In genomic region chr16:23902223-23903000, GRCh38 we compare ENCODE assay signal across 13 cellular contexts.
DNase-seq lines count a peak whose midpoint lies in the region; ATAC-seq and TF ChIP-seq lines count a peak whose summit lies in the region.
"Had no signal": no experiment of that assay in that cellular context is flagged by ENCODE, and none has a peak within 500 bp of the region (broad histone marks: within the 10 kb centered on the region; RNA-seq: fewer than 3 reads in every experiment).

No MANE protein-coding gene starts in this region.

- CTCF ChIA-PET in activated naive CD4-positive, alpha-beta T cell treated with anti-CD3 and anti-CD28 coated beads, Interleukin-2, amount 10 ng/mL, durations not matched to agents 7 days and 5 days (lab: Charles Lee): interaction anchor here (1.0 kb wide), 1 partner anchor 31 kb away, joined by 5 read pairs; no protein-coding TSS in a partner anchor

- H3K36me3 Mint-ChIP-seq in activated naive CD4-positive, alpha-beta T cell treated with anti-CD3 and anti-CD28 coated beads, Interleukin-2, amount 50 U/mL, for 24 hours: peaks cover 3% of the 10 kb centered on the region
- H3K36me3 Mint-ChIP-seq in endothelial cell (ENCODE audit: low read depth, unreplicated experiment): peaks cover 7% of the 10 kb centered on the region
- H3K36me3 Mint-ChIP-seq in stimulated activated memory B cell treated with anti-CD40 and anti-IgM and Interleukin-4, amounts not matched to agents 10 μg/mL and 1 μg/mL and 100 μg/mL, for 72 hours: peaks cover 20% of the 10 kb centered on the region
- H3K36me3 Mint-ChIP-seq in activated naive CD4-positive, alpha-beta T cell treated with anti-CD3 and anti-CD28 coated beads, Interleukin-2, amount 10 ng/mL, durations not matched to agents 7 days and 5 days: peaks cover 17% of the 10 kb centered on the region

- H3K27ac Mint-ChIP-seq in activated naive CD4-positive, alpha-beta T cell treated with anti-CD3 and anti-CD28 coated beads, Interleukin-2, amount 50 U/mL, for 24 hours: peak overlapping the region; percentile 38
- H3K27ac Mint-ChIP-seq in endothelial cell (ENCODE audit: unreplicated experiment): peak overlapping the region; percentile 98
- peak overlapping the region; percentile 85 for H3K27ac Mint-ChIP-seq in stimulated activated memory B cell treated with anti-CD40 and anti-IgM and Interleukin-4, amounts not matched to agents 10 μg/mL and 1 μg/mL and 100 μg/mL, for 72 hours
- H3K27ac Mint-ChIP-seq in activated naive CD4-positive, alpha-beta T cell treated with anti-CD3 and anti-CD28 coated beads, Interleukin-2, amount 10 ng/mL, durations not matched to agents 7 days and 5 days: no peak overlapping the region
- H3K27ac Mint-ChIP-seq: HFFc6 had no signal

- no peak overlapping the region for H3K4me3 Mint-ChIP-seq in activated naive CD4-positive, alpha-beta T cell treated with anti-CD3 and anti-CD28 coated beads, Interleukin-2, amount 50 U/mL, for 24 hours
- no peak overlapping the region for H3K4me3 Mint-ChIP-seq in endothelial cell (ENCODE audit: unreplicated experiment)
- H3K4me3 Mint-ChIP-seq in stimulated activated memory B cell treated with anti-CD40 and anti-IgM and Interleukin-4, amounts not matched to agents 10 μg/mL and 1 μg/mL and 100 μg/mL, for 72 hours: no peak overlapping the region
- no peak overlapping the region for H3K4me3 Mint-ChIP-seq in activated naive CD4-positive, alpha-beta T cell treated with anti-CD3 and anti-CD28 coated beads, Interleukin-2, amount 10 ng/mL, durations not matched to agents 7 days and 5 days
- H3K4me3 Mint-ChIP-seq: HFFc6 had no signal

- no peak for ATAC-seq in stimulated activated memory B cell treated with anti-CD40 and anti-IgM and Interleukin-4, amounts not matched to agents 10 μg/mL and 1 μg/mL and 100 μg/mL, for 72 hours

- TF ChIP-seq CTCF in NB4 (IDR thresholded peaks at IDR 0.05; ENCODE audit: low read depth, low read length) (no peak), endothelial cell (IDR thresholded peaks at IDR 0.05; ENCODE audit: unreplicated experiment) (no peak), foreskin fibroblast (IDR thresholded peaks at IDR 0.05; ENCODE audit: low read depth, low read length) (no peak)

- H3K4me3 ChIP-seq in NB4 (ENCODE audit: low read depth, low read length): no peak overlapping the region
- no peak overlapping the region for H3K4me3 ChIP-seq in foreskin fibroblast (ENCODE audit: low read depth in 1 of 2, low read length in 2 of 2)

- no peak for DNase-seq in activated naive CD4-positive, alpha-beta T cell treated with Interleukin-2 at 50 U/mL for 16 hours
- peak; percentile 36 for DNase-seq in NB4 (ENCODE audit: low read depth)
- no peak for DNase-seq in endothelial cell (ENCODE audit: low spot score)
- no peak for DNase-seq in foreskin fibroblast
- no peak for DNase-seq in HT-29 (ENCODE audit: low spot score)
- DNase-seq in activated naive CD4-positive, alpha-beta T cell treated with anti-CD3 and anti-CD28 coated beads, Interleukin-2, amount 10 ng/mL, durations not matched to agents 7 days and 5 days: no peak
- DNase-seq: DMS 273 treated with DMSO at 0.1 percent for 48 hours, HFFc6, NCI-H1417 treated with DMSO at 0.1 percent for 48 hours, NCI-H2029 treated with DMSO at 0.1 percent for 48 hours, NCI-H510A treated with DMSO at 0.1 percent for 48 hours had no signal

- H3K9me3 Mint-ChIP-seq in activated naive CD4-positive, alpha-beta T cell treated with anti-CD3 and anti-CD28 coated beads, Interleukin-2, amount 50 U/mL, for 24 hours: no peaks in the 10 kb centered on the region
- no peaks in the 10 kb centered on the region for H3K9me3 Mint-ChIP-seq in endothelial cell (ENCODE audit: unreplicated experiment)
- H3K9me3 Mint-ChIP-seq in stimulated activated memory B cell treated with anti-CD40 and anti-IgM and Interleukin-4, amounts not matched to agents 10 μg/mL and 1 μg/mL and 100 μg/mL, for 72 hours: no peaks in the 10 kb centered on the region
- H3K9me3 Mint-ChIP-seq in activated naive CD4-positive, alpha-beta T cell treated with anti-CD3 and anti-CD28 coated beads, Interleukin-2, amount 10 ng/mL, durations not matched to agents 7 days and 5 days: no peaks in the 10 kb centered on the region

- H3K4me1 Mint-ChIP-seq in activated naive CD4-positive, alpha-beta T cell treated with anti-CD3 and anti-CD28 coated beads, Interleukin-2, amount 50 U/mL, for 24 hours: peaks cover 80% of the 10 kb centered on the region
- H3K4me1 Mint-ChIP-seq in endothelial cell (ENCODE audit: unreplicated experiment): peaks cover 50% of the 10 kb centered on the region
- peaks cover 96% of the 10 kb centered on the region for H3K4me1 Mint-ChIP-seq in stimulated activated memory B cell treated with anti-CD40 and anti-IgM and Interleukin-4, amounts not matched to agents 10 μg/mL and 1 μg/mL and 100 μg/mL, for 72 hours
- peaks cover 51% of the 10 kb centered on the region for H3K4me1 Mint-ChIP-seq in activated naive CD4-positive, alpha-beta T cell treated with anti-CD3 and anti-CD28 coated beads, Interleukin-2, amount 10 ng/mL, durations not matched to agents 7 days and 5 days

- no peaks in the 10 kb centered on the region for H3K27me3 Mint-ChIP-seq in activated naive CD4-positive, alpha-beta T cell treated with anti-CD3 and anti-CD28 coated beads, Interleukin-2, amount 50 U/mL, for 24 hours
- H3K27me3 Mint-ChIP-seq in endothelial cell (ENCODE audit: unreplicated experiment): peaks cover 4% of the 10 kb centered on the region
- no peaks in the 10 kb centered on the region for H3K27me3 Mint-ChIP-seq in stimulated activated memory B cell treated with anti-CD40 and anti-IgM and Interleukin-4, amounts not matched to agents 10 μg/mL and 1 μg/mL and 100 μg/mL, for 72 hours
- no peaks in the 10 kb centered on the region for H3K27me3 Mint-ChIP-seq in activated naive CD4-positive, alpha-beta T cell treated with anti-CD3 and anti-CD28 coated beads, Interleukin-2, amount 10 ng/mL, durations not matched to agents 7 days and 5 days

- no peak for TF ChIP-seq POLR2A in NB4 (IDR thresholded peaks at IDR 0.05; ENCODE audit: extremely low read depth, insufficient read length)
